Comparison of ENCODE assay signal across 13 cellular contexts in genomic region chr2:235543126-235543750, GRCh38. TPM values are rescaled to one million over a fixed set of nuclear protein-coding genes. Genes with fewer than 3 reads are reported as not detected.
DNase-seq lines count a peak whose midpoint lies in the region; ATAC-seq, FAIRE-seq and TF ChIP-seq lines count a peak whose summit lies in the region.
"Had no signal": no experiment of that assay in that cellular context is flagged by ENCODE, and none has a peak within 500 bp of the region (broad histone marks: within the 10 kb centered on the region; RNA-seq: fewer than 3 reads in every experiment).

No MANE protein-coding gene starts in this region.

- H4K20me1 ChIP-seq in osteoblast (ENCODE audit: insufficient read depth, low read length): peaks cover 70% of the 10 kb centered on the region

- TF ChIP-seq CTCF in dorsolateral prefrontal cortex (IDR thresholded peaks at IDR 0.05 in 54 of 56, conservative IDR thresholded peaks at IDR 0.05 in 2 of 56; ENCODE audit: low read depth in 1 of 56, partially characterized antibody in 56 of 56) (no peak), osteoblast (IDR thresholded peaks at IDR 0.05; ENCODE audit: extremely low read depth, low read depth, low read length) (no peak), D721Med (IDR thresholded peaks at IDR 0.05; ENCODE audit: insufficient read depth, missing control alignments) (no peak)

- no peaks in the 10 kb centered on the region for H3K9me3 ChIP-seq in HUES48 (ENCODE audit: control insufficient read depth, insufficient read depth, low read length)
- no peaks in the 10 kb centered on the region for H3K9me3 ChIP-seq in osteoblast (ENCODE audit: low read depth, low read length)

- H3K9ac ChIP-seq in HUES48 (ENCODE audit: low read depth, low read length): no peak overlapping the region

- H3K27me3 ChIP-seq in HUES48 (ENCODE audit: control insufficient read depth, insufficient read depth, low read length) (no peaks in the 10 kb centered on the region), dorsolateral prefrontal cortex (no peaks in the 10 kb centered on the region), osteoblast (ENCODE audit: insufficient read depth, low read length) (no peaks in the 10 kb centered on the region)

- H3K4me3 ChIP-seq in HUES48 (ENCODE audit: low read depth, low read length): no peak overlapping the region
- no peak overlapping the region for H3K4me3 ChIP-seq in dorsolateral prefrontal cortex
- no peak overlapping the region for H3K4me3 ChIP-seq in osteoblast (ENCODE audit: insufficient read depth, low read length)

- no peaks in the 10 kb centered on the region for H3K36me3 ChIP-seq in HUES48 (ENCODE audit: control insufficient read depth, insufficient read depth, low read length)
- no peaks in the 10 kb centered on the region for H3K36me3 ChIP-seq in osteoblast (ENCODE audit: insufficient read depth, low read length)

- intact Hi-C loops in dorsolateral prefrontal cortex (cut with DNase I): loop anchor here in 1 of 2 donors (5.0 kb wide), 1 partner anchor 41 kb away; no protein-coding TSS in a partner anchor

- FAIRE-seq in D721Med (lab: Jason Lieb, UNC): no peak

- DNase-seq in Daoy (ENCODE audit: low read depth): peak; percentile 47
- DNase-seq in dorsolateral prefrontal cortex: peak in 7 of 10 donors; percentile 53 to 81 (median 63)
- DNase-seq in osteoblast (ENCODE audit: insufficient read length, low spot score, missing footprints): peak; percentile 93
- DNase-seq in left lobe of liver (ENCODE audit: low spot score): no peak
- DNase-seq in D721Med (ENCODE audit: insufficient read length, low spot score): no peak
- no peak for DNase-seq in DMS153 treated with DMSO at 0.1 percent for 48 hours (lab: John Stamatoyannopoulos, UW; ENCODE audit: unreplicated experiment)
- DNase-seq: CD4-positive, CD25-positive, alpha-beta regulatory T cell; OCI-M1; substantia nigra; T-helper 9 cell had no signal

- no peak overlapping the region for H2AFZ ChIP-seq in osteoblast (ENCODE audit: low read length)

- H3K4me1 ChIP-seq in HUES48 (ENCODE audit: control insufficient read depth, insufficient read depth, low read length): peaks cover 32% of the 10 kb centered on the region
- H3K4me1 ChIP-seq in osteoblast (ENCODE audit: insufficient read depth, low read length): peaks cover 7% of the 10 kb centered on the region

- H3K27ac ChIP-seq in HUES48 (ENCODE audit: low read depth, low read length) (peak overlapping the region; percentile 52), dorsolateral prefrontal cortex (peak overlapping the region in 13 of 59 donors; percentile 14 to 72 (median 46)), osteoblast (ENCODE audit: low read depth, low read length) (no peak overlapping the region)

- no peak overlapping the region for H3K4me2 ChIP-seq in osteoblast (ENCODE audit: insufficient read depth, low read length)

- ATAC-seq in left lobe of liver (no peak), GM19452 (IDR thresholded peaks at IDR 0.05; ENCODE audit: unreplicated experiment) (no peak)
- ATAC-seq: right cardiac atrium had no signal

- peaks cover 81% of the 10 kb centered on the region for H3K79me2 ChIP-seq in osteoblast (ENCODE audit: insufficient read depth, low read length)

RNA-seq across cellular contexts. Expression of gene AGAP1, which starts 49.4 kb away (rescaled TPM):
- 7.2 and 9.3 TPM in 2 replicates for total RNA-seq in Daoy (2014; rRNA removed; shearing (Covaris generic))
- total RNA-seq in dorsolateral prefrontal cortex (100 to 1,000 TPM; 141 to 246 (median 193) TPM), osteoblast (18.5 and 19.7 TPM in 2 replicates), left lobe of liver (10.5 TPM)

Comparison
In these comparisons a context has a peak if more than half of its experiments do, and no peak if none do; other contexts are left out.
1. DNase-seq: peak in Daoy (single experiment), dorsolateral prefrontal cortex (7 of 10) and osteoblast (single experiment); none in left lobe of liver (single experiment), D721Med (single experiment) and DMS153 treated with DMSO at 0.1 percent for 48 hours (single experiment).